ENCODE assay signal across 21 cellular contexts in the genomic region with DNA sequence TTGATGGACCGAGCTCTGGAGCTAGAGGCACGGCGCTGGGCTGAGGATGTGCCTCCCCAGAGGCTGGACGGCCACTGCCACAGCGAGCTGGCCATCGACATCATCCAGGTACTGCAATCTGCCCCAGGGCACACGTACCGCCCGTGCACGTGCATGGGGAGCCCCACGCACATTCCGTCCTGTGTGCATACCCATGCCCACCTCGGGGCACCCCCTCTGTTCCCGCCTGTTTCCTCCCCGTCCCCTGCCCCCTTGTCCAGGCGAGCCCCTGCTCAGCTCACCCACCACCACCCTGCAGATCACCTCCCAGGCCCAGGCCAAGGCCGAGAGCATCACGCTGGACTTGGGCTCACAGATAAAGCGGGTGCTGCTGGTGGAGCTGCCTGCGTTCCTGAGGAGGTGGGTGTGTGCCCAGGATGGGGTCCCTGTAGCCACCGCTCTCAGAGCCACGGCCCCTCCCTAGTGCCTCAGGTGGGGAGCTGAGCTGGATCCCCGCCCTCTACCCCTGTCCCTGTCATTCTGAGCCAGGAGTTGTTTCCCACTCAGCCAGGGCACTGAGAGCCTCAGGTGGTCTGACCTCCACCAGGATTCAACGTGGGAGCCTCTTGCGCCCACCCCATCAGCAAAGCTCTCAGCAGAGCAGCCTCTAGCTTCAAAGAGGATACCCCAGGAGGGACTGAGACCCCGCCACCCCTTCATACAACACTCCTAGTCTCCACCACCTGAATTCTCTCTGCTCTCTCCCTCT. TPM values are rescaled to one million over a fixed set of nuclear protein-coding genes. Genes with fewer than 3 reads are reported as not detected.
DNase-seq lines count a peak whose midpoint lies in the region; ATAC-seq, FAIRE-seq and TF ChIP-seq lines count a peak whose summit lies in the region.
"Had no signal": no experiment of that assay in that cellular context is flagged by ENCODE, and none has a peak within 500 bp of the region (broad histone marks: within the 10 kb centered on the region; RNA-seq: fewer than 3 reads in every experiment).

No MANE protein-coding gene starts in this region.

- peak overlapping the region in 1 of 2 donors; percentile 46 for H3K9ac ChIP-seq in kidney (ENCODE audit: low read length in 2 of 2)

- TF ChIP-seq CTCF in adrenal gland (IDR thresholded peaks at IDR 0.05) (no peak), kidney (IDR thresholded peaks at IDR 0.05; ENCODE audit: borderline replicate concordance, extremely low read depth, insufficient read depth) (no peak), sigmoid colon (IDR thresholded peaks at IDR 0.05) (no peak)

- intact Hi-C loops in adrenal gland (cut with DNase I) (no loop called here), kidney (cut with DNase I) (no loop called here), sigmoid colon (cut with DNase I) (no loop called here)
- intact Hi-C loops in activated naive CD4-positive, alpha-beta T cell treated with anti-CD3 and anti-CD28 coated beads for 36 hours (cut with micrococcal nuclease), result no loop called here

- H3K27ac ChIP-seq in adrenal gland, result peak overlapping the region in 3 of 5 donors; percentile 35 to 72 (median 64)
- peak overlapping the region; percentile 65 to 79 for H3K27ac ChIP-seq in kidney (ENCODE audit: low read depth in 2 of 2, low read length in 2 of 2)
- H3K27ac ChIP-seq in sigmoid colon, result peak overlapping the region; percentile 49 to 74 (median 66)
- H3K27ac ChIP-seq: heart right ventricle, upper lobe of right lung had no signal

- no peaks in the 10 kb centered on the region for H3K36me3 Mint-ChIP-seq in stimulated activated effector memory CD8-positive, alpha-beta T cell treated with anti-CD3 and anti-CD28 coated beads, Interleukin-12 subunit alpha, Interleukin-12 subunit beta, amount 100 ng/mL, for 72 hours
- H3K36me3 Mint-ChIP-seq in activated naive CD4-positive, alpha-beta T cell treated with anti-CD3 and anti-CD28 coated beads for 36 hours (ENCODE audit: low read depth), result no peaks in the 10 kb centered on the region
- H3K36me3 Mint-ChIP-seq: naive B cell had no signal

- FAIRE-seq in kidney (lab: Jason Lieb, UNC), result no peak

- WGBS in adrenal gland, 4 donors, result 86 to 91% (median 87%) methylated on average over 19 to 26 of the region's 26 CpGs
- WGBS in sigmoid colon, 2 donors, result 87 to 90% methylated on average over 26 of the region's 26 CpGs

- ATAC-seq in stimulated activated effector memory CD8-positive, alpha-beta T cell treated with anti-CD3 and anti-CD28 coated beads, Interleukin-12 subunit alpha, Interleukin-12 subunit beta, amount 100 ng/mL, for 72 hours, result no peak
- ATAC-seq: heart right ventricle; stimulated activated naive B cell treated with anti-CD40 and anti-IgM and Interleukin-4, amounts not matched to agents 10 μg/mL and 1 μg/mL and 100 μg/mL, for 72 hours; upper lobe of right lung had no signal

- H3K9me3 Mint-ChIP-seq in stimulated activated effector memory CD8-positive, alpha-beta T cell treated with anti-CD3 and anti-CD28 coated beads, Interleukin-12 subunit alpha, Interleukin-12 subunit beta, amount 100 ng/mL, for 72 hours, result no peaks in the 10 kb centered on the region
- H3K9me3 Mint-ChIP-seq in activated naive CD4-positive, alpha-beta T cell treated with anti-CD3 and anti-CD28 coated beads for 36 hours, result no peaks in the 10 kb centered on the region

- CTCF ChIA-PET in activated naive CD4-positive, alpha-beta T cell treated with anti-CD3 and anti-CD28 coated beads for 36 hours (lab: Charles Lee), result interaction anchor here (0.5 to 3.3 kb wide), 2 partner anchors 24 to 543 kb away, joined by 3 to 11 read pairs; no protein-coding TSS in a partner anchor

- H3K4me1 ChIP-seq in adrenal gland (replicated peaks in 1 of 2), result peaks cover 41 to 56% of the 10 kb centered on the region in 2 donors
- H3K4me1 ChIP-seq in kidney (ENCODE audit: control insufficient read depth in 1 of 2, insufficient read depth in 1 of 2, low read depth in 1 of 2, low read length in 2 of 2), result peaks cover 15 to 60% of the 10 kb centered on the region in 2 donors
- peaks cover 0 to 72% (median 50%) of the 10 kb centered on the region in 4 donors for H3K4me1 ChIP-seq in sigmoid colon
- H3K4me1 ChIP-seq: HAP-1 had no signal

- DNase-seq in H7, result peak; percentile 50
- DNase-seq in adrenal gland, result peak in 1 of 7 donors; percentile 45
- DNase-seq in kidney, result peak; percentile 74
- no peak for DNase-seq in sigmoid colon
- no peak for DNase-seq in epidermal melanocyte (ENCODE audit: insufficient read length, low spot score)
- DNase-seq in stimulated activated effector memory CD8-positive, alpha-beta T cell treated with anti-CD3 and anti-CD28 coated beads, Interleukin-12 subunit alpha, Interleukin-12 subunit beta, amount 100 ng/mL, for 72 hours (ENCODE audit: low spot score in 2 of 2), result no peak
- DNase-seq in activated naive CD4-positive, alpha-beta T cell treated with anti-CD3 and anti-CD28 coated beads for 36 hours, result no peak
- no peak for DNase-seq in EL
- DNase-seq: AML-193; central memory CD4-positive, alpha-beta T cell; effector CD8-positive, alpha-beta T cell; heart right ventricle; naive B cell; NCI-H1930; NCI-H510A; SIG-M5; stimulated activated naive B cell treated with anti-CD40 and anti-IgM and Interleukin-4, amounts not matched to agents 10 μg/mL and 1 μg/mL and 100 μg/mL, for 72 hours; upper lobe of right lung had no signal

- TF ChIP-seq EP300 in sigmoid colon (IDR thresholded peaks at IDR 0.05), result no peak

- H3K4me3 ChIP-seq in H7 (ENCODE audit: insufficient read depth, low read depth, low read length) (no peak overlapping the region), adrenal gland (no peak overlapping the region), kidney (ENCODE audit: low read length in 2 of 2) (no peak overlapping the region), sigmoid colon (no peak overlapping the region)
- H3K4me3 ChIP-seq: HAP-1, heart right ventricle, lung, upper lobe of right lung had no signal

- no peaks in the 10 kb centered on the region for H3K4me1 Mint-ChIP-seq in stimulated activated effector memory CD8-positive, alpha-beta T cell treated with anti-CD3 and anti-CD28 coated beads, Interleukin-12 subunit alpha, Interleukin-12 subunit beta, amount 100 ng/mL, for 72 hours
- no peaks in the 10 kb centered on the region for H3K4me1 Mint-ChIP-seq in activated naive CD4-positive, alpha-beta T cell treated with anti-CD3 and anti-CD28 coated beads for 36 hours (ENCODE audit: low read depth)
- H3K4me1 Mint-ChIP-seq: naive B cell had no signal

- H3K27me3 ChIP-seq in H7 (ENCODE audit: control insufficient read depth, insufficient read depth, low read length) (peaks cover 10% of the 10 kb centered on the region; the same call in 1 of the 2 replicates), adrenal gland (no peaks in the 10 kb centered on the region), sigmoid colon (no peaks in the 10 kb centered on the region)
- H3K27me3 ChIP-seq: heart right ventricle, upper lobe of right lung had no signal

- peaks cover 5% of the 10 kb centered on the region for H3K36me3 ChIP-seq in H7 (replicated peaks; ENCODE audit: control insufficient read depth, insufficient read depth, low read length)
- H3K36me3 ChIP-seq in adrenal gland (replicated peaks in 1 of 2), result peaks cover 0 to 49% of the 10 kb centered on the region in 2 donors
- peaks cover 6 to 16% of the 10 kb centered on the region in 2 donors for H3K36me3 ChIP-seq in kidney (ENCODE audit: control insufficient read depth in 1 of 2, insufficient read depth in 2 of 2, low read length in 2 of 2)
- H3K36me3 ChIP-seq in sigmoid colon, result peaks cover 0 to 40% (median 5%) of the 10 kb centered on the region in 4 donors

- H3K9me3 ChIP-seq in adrenal gland (replicated peaks in 1 of 3) (no peaks in the 10 kb centered on the region), kidney (ENCODE audit: control insufficient read depth in 1 of 2, low read length in 2 of 2) (no peaks in the 10 kb centered on the region), sigmoid colon (no peaks in the 10 kb centered on the region)
- H3K9me3 ChIP-seq: HAP-1, heart right ventricle, upper lobe of right lung had no signal

- TF ChIP-seq POLR2A in adrenal gland (IDR thresholded peaks at IDR 0.05) (no peak), sigmoid colon (IDR thresholded peaks at IDR 0.05) (no peak)

- H3K27ac Mint-ChIP-seq in stimulated activated effector memory CD8-positive, alpha-beta T cell treated with anti-CD3 and anti-CD28 coated beads, Interleukin-12 subunit alpha, Interleukin-12 subunit beta, amount 100 ng/mL, for 72 hours, result no peak overlapping the region
- H3K27ac Mint-ChIP-seq in activated naive CD4-positive, alpha-beta T cell treated with anti-CD3 and anti-CD28 coated beads for 36 hours, result no peak overlapping the region
- H3K27ac Mint-ChIP-seq: stimulated activated naive B cell treated with anti-CD40 and anti-IgM and Interleukin-4, amounts not matched to agents 10 μg/mL and 1 μg/mL and 100 μg/mL, for 72 hours had no signal

- H3K27me3 Mint-ChIP-seq in activated naive CD4-positive, alpha-beta T cell treated with anti-CD3 and anti-CD28 coated beads for 36 hours (ENCODE audit: low read depth), result no peaks in the 10 kb centered on the region

- H3K4me3 Mint-ChIP-seq in stimulated activated effector memory CD8-positive, alpha-beta T cell treated with anti-CD3 and anti-CD28 coated beads, Interleukin-12 subunit alpha, Interleukin-12 subunit beta, amount 100 ng/mL, for 72 hours, result no peak overlapping the region
- no peak overlapping the region for H3K4me3 Mint-ChIP-seq in activated naive CD4-positive, alpha-beta T cell treated with anti-CD3 and anti-CD28 coated beads for 36 hours
- H3K4me3 Mint-ChIP-seq: naive B cell; stimulated activated naive B cell treated with anti-CD40 and anti-IgM and Interleukin-4, amounts not matched to agents 10 μg/mL and 1 μg/mL and 100 μg/mL, for 72 hours had no signal

RNA-seq across cellular contexts. Expression of gene TNFAIP2, which starts 6.9 kb away (rescaled TPM):
- total RNA-seq in H7 (2014; rRNA removed; shearing (Covaris generic)), result 30.1 and 38.7 TPM in 2 replicates
- 100 to 1,000 TPM in 4 of 8 donors, 10 to 100 TPM in 4; 41.2 to 290 (median 115) TPM for total RNA-seq in adrenal gland
- 100 to 1,000 TPM in 2 of 3 donors, 10 to 100 TPM in 1; 28.3 to 615 (median 532) TPM for polyA plus RNA-seq in adrenal gland
- 301 TPM for total RNA-seq in kidney
- 42.9 TPM for polyA plus RNA-seq in kidney (ENCODE audit: insufficient read depth, low read depth, low replicate concordance)
- 10 to 100 TPM; 21.2 to 59.1 (median 36.6) TPM for total RNA-seq in sigmoid colon
- polyA plus RNA-seq in sigmoid colon, result 10 to 100 TPM; 11.8 to 68.0 (median 28.8) TPM
- total RNA-seq in activated naive CD4-positive, alpha-beta T cell treated with anti-CD3 and anti-CD28 coated beads for 36 hours, result under 1 TPM; 0.12 to 0.60 TPM

RNA-seq across cellular contexts. Expression of gene EXOC3L4, which starts 35.7 kb away (rescaled TPM):
- total RNA-seq in H7 (2014; rRNA removed; shearing (Covaris generic)), result 0.21 TPM in 1 of 2 replicates, not detected in the other
- total RNA-seq in adrenal gland (1 to 10 TPM in 4 of 8 donors, under 1 TPM in 4; 0.12 to 2.0 (median 1.3) TPM), kidney (11.6 TPM), sigmoid colon (1 to 10 TPM in 2 of 4 donors, under 1 TPM in 2; 0.36 to 1.8 (median 0.90) TPM)
- polyA plus RNA-seq in adrenal gland (1 to 10 TPM in 2 of 3 donors, not detected in 1; 3.1 to 4.3 TPM), kidney (ENCODE audit: insufficient read depth, low read depth, low replicate concordance) (15.6 TPM), sigmoid colon (10 to 100 TPM in 1 of 3 donors, 1 to 10 TPM in 2; 3.0 to 23.8 (median 6.0) TPM)
- total RNA-seq in activated naive CD4-positive, alpha-beta T cell treated with anti-CD3 and anti-CD28 coated beads for 36 hours, result not detected

RNA-seq across cellular contexts. Expression of gene LBHD2, which starts 46.2 kb away (rescaled TPM):
- total RNA-seq in H7 (2014; rRNA removed; shearing (Covaris generic)), result not detected in 2 replicates
- total RNA-seq in adrenal gland, result not detected
- not detected for polyA plus RNA-seq in adrenal gland
- total RNA-seq in kidney, result not detected
- 0.82 TPM for polyA plus RNA-seq in kidney (ENCODE audit: insufficient read depth, low read depth, low replicate concordance)
- not detected for total RNA-seq in sigmoid colon
- polyA plus RNA-seq in sigmoid colon, result under 1 TPM in 1 of 3 donors, not detected in 2; 0.17 TPM
- total RNA-seq in activated naive CD4-positive, alpha-beta T cell treated with anti-CD3 and anti-CD28 coated beads for 36 hours, result not detected
- total RNA-seq: heart right ventricle, lung, renal cortical epithelial cell, upper lobe of right lung had no signal

Comparison
In these comparisons a context has a peak if more than half of its experiments do, and no peak if none do; other contexts are left out.
1. DNase-seq: peak in H7 (single experiment) and kidney (single experiment); none in sigmoid colon (single experiment), epidermal melanocyte (single experiment), stimulated activated effector memory CD8-positive, alpha-beta T cell treated with anti-CD3 and anti-CD28 coated beads, Interleukin-12 subunit alpha, Interleukin-12 subunit beta, amount 100 ng/mL, for 72 hours (0 of 2), activated naive CD4-positive, alpha-beta T cell treated with anti-CD3 and anti-CD28 coated beads for 36 hours (single experiment) and EL (single experiment).
2. RNA of gene TNFAIP2, which starts 6.9 kb away (total RNA-seq): 301 TPM in kidney (single experiment), 41.2 to 290 TPM in adrenal gland, 21.2 to 59.1 TPM in sigmoid colon and 30.1 to 38.7 TPM in H7; 0.12 to 0.60 TPM in activated naive CD4-positive, alpha-beta T cell treated with anti-CD3 and anti-CD28 coated beads for 36 hours; every median in the first group is over 10 times any median in the second.
3. Peak in every context shown above with its lines, with median percentiles within 50 percentile points of each other: H3K27ac ChIP-seq.